ENCODE assay signal across 11 cellular contexts in genomic region chr12:55935742-55936151, GRCh38. TPM values are rescaled to one million over a fixed set of nuclear protein-coding genes. Genes with fewer than 3 reads are reported as not detected.
DNase-seq lines count a peak whose midpoint lies in the region; ATAC-seq and TF ChIP-seq lines count a peak whose summit lies in the region.
"Had no signal": no experiment of that assay in that cellular context is flagged by ENCODE, and none has a peak within 500 bp of the region (broad histone marks: within the 10 kb centered on the region; RNA-seq: fewer than 3 reads in every experiment).

No MANE protein-coding gene starts in this region.

- peak overlapping the region in 9 of 12 donors; percentile 27 to 73 (median 60) for H3K27ac ChIP-seq in heart left ventricle
- H3K27ac ChIP-seq: KMS-11 had no signal

- 34 to 57% (median 49%) methylated on average over 24 to 26 of the region's 26 CpGs for WGBS in heart left ventricle, 4 donors

- H3K4me3 ChIP-seq in heart left ventricle: peak overlapping the region in 10 of 12 donors; percentile 10 to 46 (median 31)
- H3K4me3 ChIP-seq: lung had no signal

- H3K27me3 ChIP-seq in heart left ventricle: no peaks in the 10 kb centered on the region

- TF ChIP-seq POLR2A in heart left ventricle (IDR thresholded peaks at IDR 0.05): no peak

- no peaks in the 10 kb centered on the region for H3K27me3 Mint-ChIP-seq in IgD-negative memory B cell
- no peaks in the 10 kb centered on the region for H3K27me3 Mint-ChIP-seq in activated naive CD8-positive, alpha-beta T cell

- peaks cover 0 to 42% (median 18%) of the 10 kb centered on the region in 12 donors for H3K4me1 ChIP-seq in heart left ventricle

- H3K27ac Mint-ChIP-seq in IgD-negative memory B cell: peak overlapping the region in 2 of 3 donors; percentile 14 to 47
- H3K27ac Mint-ChIP-seq in activated naive CD8-positive, alpha-beta T cell: peak overlapping the region; percentile 89

- peaks cover 33 to 39% (median 36%) of the 10 kb centered on the region in 3 donors for H3K4me1 Mint-ChIP-seq in IgD-negative memory B cell
- peaks cover 87% of the 10 kb centered on the region for H3K4me1 Mint-ChIP-seq in activated naive CD8-positive, alpha-beta T cell (ENCODE audit: low read depth)

- peak in 2 of 12 donors; percentile 11 to 29 for TF ChIP-seq CTCF in heart left ventricle (IDR thresholded peaks at IDR 0.05)

- DNase-seq in heart left ventricle: peak in 4 of 5 donors; percentile 49 to 65 (median 58)
- DNase-seq in stimulated activated CD4-positive, alpha-beta T cell treated with anti-CD3 and anti-CD28 coated beads, Interleukin-4, amount 100 ng/mL, for 1 hour: peak; percentile 51
- DNase-seq in occipital lobe (lab: John Stamatoyannopoulos, UW): no peak
- DNase-seq in COLO668 (lab: John Stamatoyannopoulos, UW; ENCODE audit: unreplicated experiment): no peak
- DNase-seq in effector CD8-positive, alpha-beta T cell (lab: John Stamatoyannopoulos, UW): no peak
- DNase-seq: SK-N-SH had no signal

- peak overlapping the region in 2 of 4 donors; percentile 13 to 23 for H3K4me3 Mint-ChIP-seq in IgD-negative memory B cell
- peak overlapping the region; percentile 100 for H3K4me3 Mint-ChIP-seq in activated naive CD8-positive, alpha-beta T cell

- no peaks in the 10 kb centered on the region for H3K9me3 Mint-ChIP-seq in IgD-negative memory B cell
- H3K9me3 Mint-ChIP-seq in activated naive CD8-positive, alpha-beta T cell (ENCODE audit: low read depth): no peaks in the 10 kb centered on the region

- peaks cover 0 to 27% (median 0%) of the 10 kb centered on the region in 9 donors for H3K36me3 ChIP-seq in heart left ventricle

- intact Hi-C loops in heart left ventricle (cut with DNase I): loop anchor here in 3 of 10 donors (5.0 kb wide), 3 partner anchors 103 to 198 kb away; partner anchors contain the start of genes ORMDL2 (in 1 of the 3) and SARNP (in 1 of the 3)

- H3K36me3 Mint-ChIP-seq in IgD-negative memory B cell: no peaks in the 10 kb centered on the region
- H3K36me3 Mint-ChIP-seq in activated naive CD8-positive, alpha-beta T cell: peaks cover 15% of the 10 kb centered on the region

- no peaks in the 10 kb centered on the region for H3K9me3 ChIP-seq in heart left ventricle
- H3K9me3 ChIP-seq: SK-N-SH had no signal

- ATAC-seq in heart left ventricle (peak in 2 of 4 donors; percentile 38 to 47), HG02884 (IDR thresholded peaks at IDR 0.05; ENCODE audit: unreplicated experiment) (no peak)

RNA-seq across cellular contexts. Expression of gene DGKA, which starts 4.8 kb away (rescaled TPM):
- polyA plus RNA-seq in IgD-negative memory B cell (114 TPM), heart left ventricle (1 to 10 TPM; 7.6 to 7.8 TPM)
- total RNA-seq in heart left ventricle (10 to 100 TPM in 4 of 9 donors, 1 to 10 TPM in 5; 5.3 to 27.8 (median 9.6) TPM), occipital lobe (10.9 TPM)

RNA-seq across cellular contexts. Expression of gene PYM1, which starts 8.1 kb away (rescaled TPM):
- polyA plus RNA-seq in IgD-negative memory B cell (76.5 TPM), heart left ventricle (10 to 100 TPM; 19.8 to 33.6 TPM)
- total RNA-seq in heart left ventricle (10 to 100 TPM; 12.0 to 22.3 (median 13.7) TPM), occipital lobe (20.0 TPM)

RNA-seq across cellular contexts. Expression of gene PMEL, which starts 30.1 kb away (rescaled TPM):
- polyA plus RNA-seq in IgD-negative memory B cell: 1.1 TPM
- 1 to 10 TPM in 3 of 9 donors, under 1 TPM in 5, not detected in 1; 0.56 to 1.3 (median 0.73) TPM for total RNA-seq in heart left ventricle
- under 1 TPM; 0.23 to 0.49 TPM for polyA plus RNA-seq in heart left ventricle
- not detected for total RNA-seq in occipital lobe

RNA-seq across cellular contexts. Expression of gene CDK2, which starts 30.9 kb away (rescaled TPM):
- polyA plus RNA-seq in IgD-negative memory B cell (8.9 TPM), heart left ventricle (10 to 100 TPM in 1 of 2 donors, 1 to 10 TPM in 1; 4.1 to 23.5 TPM)
- total RNA-seq in heart left ventricle (10 to 100 TPM in 6 of 9 donors, 1 to 10 TPM in 3; 3.7 to 16.7 (median 11.3) TPM), occipital lobe (6.7 TPM)

RNA-seq across cellular contexts. Expression of gene RAB5B, which starts 38.1 kb away (rescaled TPM):
- polyA plus RNA-seq in IgD-negative memory B cell (54.7 TPM), heart left ventricle (10 to 100 TPM; 57.5 to 86.5 TPM)
- total RNA-seq in heart left ventricle (100 to 1,000 TPM in 8 of 9 donors, 10 to 100 TPM in 1; 97.5 to 135 (median 119) TPM), occipital lobe (37.4 TPM)

Comparison
In these comparisons a context has a peak if more than half of its experiments do, and no peak if none do; other contexts are left out.
1. DNase-seq: peak in heart left ventricle (4 of 5) and stimulated activated CD4-positive, alpha-beta T cell treated with anti-CD3 and anti-CD28 coated beads, Interleukin-4, amount 100 ng/mL, for 1 hour (single experiment); none in occipital lobe (single experiment), COLO668 (single experiment) and effector CD8-positive, alpha-beta T cell (single experiment).